Comparison of ENCODE assay signal across 1 cellular context in the genomic region with DNA sequence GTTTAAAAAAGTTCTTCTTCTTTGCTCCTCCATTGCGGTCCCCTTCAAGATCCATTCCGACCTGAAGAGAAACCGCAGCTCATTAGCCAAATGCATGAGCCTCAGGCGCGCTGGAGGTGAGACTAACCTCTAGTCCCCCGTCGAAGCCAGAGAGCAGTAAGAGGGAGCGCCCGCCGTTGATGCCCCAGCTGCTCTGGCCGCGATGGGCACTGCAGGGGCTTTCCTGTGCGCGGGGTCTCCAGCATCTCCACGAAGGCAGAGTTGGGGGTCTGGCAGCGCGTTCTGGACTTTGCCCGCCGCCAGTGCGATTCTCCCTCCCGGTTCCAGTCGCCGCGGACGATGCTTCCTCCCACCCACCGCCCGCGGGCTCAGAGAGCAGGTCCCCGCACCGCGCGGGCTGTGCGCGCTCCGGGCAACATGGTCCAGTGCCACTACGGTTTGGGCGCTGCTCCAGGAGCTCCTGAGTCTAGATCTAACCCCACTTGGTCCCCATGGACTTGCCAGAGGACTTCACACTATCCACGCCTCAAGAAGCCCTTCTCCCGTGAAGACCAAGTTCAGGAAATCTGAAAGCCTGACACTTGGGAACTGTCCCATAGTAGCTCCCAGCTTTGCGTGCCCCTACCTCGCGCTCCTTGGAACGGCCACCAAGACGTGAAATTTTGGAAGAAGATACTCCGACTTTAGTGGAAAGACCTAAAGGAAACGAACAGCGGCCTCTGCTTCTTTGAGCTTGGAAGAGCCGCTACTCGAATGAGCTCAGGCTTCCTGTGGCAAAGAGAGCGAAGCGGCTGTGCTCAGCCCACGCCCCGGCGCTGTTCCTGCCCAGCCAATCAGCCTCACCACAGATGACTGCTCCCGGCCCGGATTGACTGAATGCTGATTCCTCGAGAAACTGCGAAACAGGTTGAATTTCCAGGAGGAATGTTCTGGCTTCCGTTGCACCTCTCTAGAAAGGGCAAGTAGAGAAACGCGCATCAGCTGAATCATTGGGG.
A peak's percentile ranks its signal among the peaks of the same experiment; 100 is the strongest.
TF ChIP-seq lines count a peak whose summit lies in the region.

Gene ABCB1, minus strand, starts transcription at position 755 of the 995 bp plus-strand sequence. Its CDS starts 700 bp downstream, at position 55.

TF ChIP-seq in H1, 55 proteins besides CTCF, POLR2A, EP300 and RAD21:
- peak; percentile 75 for TF ChIP-seq MAX (IDR thresholded peaks at IDR 0.05)
- TF ChIP-seq CREB1 (IDR thresholded peaks at IDR 0.05): 0 out of 2 replicates have a peak, but pooled peaks have one; percentile 18
- no peak for TF ChIP-seq SIX5 (IDR thresholded peaks at IDR 0.05; ENCODE audit: low read depth, low read length)
- no peak for TF ChIP-seq CBX8 (IDR thresholded peaks at IDR 0.05; ENCODE audit: borderline replicate concordance, low read depth, low read length)
- TF ChIP-seq RBBP5 (IDR thresholded peaks at IDR 0.05; ENCODE audit: borderline replicate concordance, low read depth, low read length): no peak
- peak; percentile 52 for TF ChIP-seq ASH2L (IDR thresholded peaks at IDR 0.05; ENCODE audit: low read length)
- no peak for TF ChIP-seq TEAD4 (IDR thresholded peaks at IDR 0.05; ENCODE audit: low read depth, low read length)
- TF ChIP-seq TBP (IDR thresholded peaks at IDR 0.05; ENCODE audit: low read depth, low read length): peak; percentile 57; the same call in 1 of the 2 replicates
- no peak for TF ChIP-seq PHF8 (conservative IDR thresholded peaks at IDR 0.05; ENCODE audit: low read depth, low read length)
- peak; percentile 73 for TF ChIP-seq SUZ12 (IDR thresholded peaks at IDR 0.05; ENCODE audit: low read length)
- no peak for TF ChIP-seq YY1 (IDR thresholded peaks at IDR 0.05; ENCODE audit: low read depth, low read length)
- TF ChIP-seq TAF1 (IDR thresholded peaks at IDR 0.05; ENCODE audit: low read depth, low read length): peak; percentile 81
- no peak for TF ChIP-seq SAP30 (IDR thresholded peaks at IDR 0.05; ENCODE audit: insufficient read depth, insufficient replicate concordance, low read length)
- TF ChIP-seq HDAC2 (IDR thresholded peaks at IDR 0.05; ENCODE audit: borderline replicate concordance in 1 of 2, low read depth in 2 of 2, low read length in 2 of 2): peak in 1 of 2 experiments; percentile 67; a peak in 1 of 4 replicates
- TF ChIP-seq SP2 (IDR thresholded peaks at IDR 0.05; ENCODE audit: low read length): no peak
- TF ChIP-seq, protein P1, sequence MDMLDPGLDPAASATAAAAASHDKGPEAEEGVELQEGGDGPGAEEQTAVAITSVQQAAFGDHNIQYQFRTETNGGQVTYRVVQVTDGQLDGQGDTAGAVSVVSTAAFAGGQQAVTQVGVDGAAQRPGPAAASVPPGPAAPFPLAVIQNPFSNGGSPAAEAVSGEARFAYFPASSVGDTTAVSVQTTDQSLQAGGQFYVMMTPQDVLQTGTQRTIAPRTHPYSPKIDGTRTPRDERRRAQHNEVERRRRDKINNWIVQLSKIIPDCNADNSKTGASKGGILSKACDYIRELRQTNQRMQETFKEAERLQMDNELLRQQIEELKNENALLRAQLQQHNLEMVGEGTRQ (IDR thresholded peaks at IDR 0.05; ENCODE audit: low read length): no peak
- TF ChIP-seq BACH1 (IDR thresholded peaks at IDR 0.05; ENCODE audit: low read length): no peak
- TF ChIP-seq, protein P2, sequence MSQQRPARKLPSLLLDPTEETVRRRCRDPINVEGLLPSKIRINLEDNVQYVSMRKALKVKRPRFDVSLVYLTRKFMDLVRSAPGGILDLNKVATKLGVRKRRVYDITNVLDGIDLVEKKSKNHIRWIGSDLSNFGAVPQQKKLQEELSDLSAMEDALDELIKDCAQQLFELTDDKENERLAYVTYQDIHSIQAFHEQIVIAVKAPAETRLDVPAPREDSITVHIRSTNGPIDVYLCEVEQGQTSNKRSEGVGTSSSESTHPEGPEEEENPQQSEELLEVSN (IDR thresholded peaks at IDR 0.05): peak; percentile 68
- no peak for TF ChIP-seq TCF12 (IDR thresholded peaks at IDR 0.05; ENCODE audit: low read depth, low read length)
- TF ChIP-seq HDAC6 (IDR thresholded peaks at IDR 0.05; ENCODE audit: low read depth, low read length): no peak
- TF ChIP-seq KDM4A (IDR thresholded peaks at IDR 0.05; ENCODE audit: low read depth, low read length, severe bottlenecking): peak; percentile 98
- no peak for TF ChIP-seq FOSL1 (IDR thresholded peaks at IDR 0.05; ENCODE audit: insufficient read depth, low read depth, low read length)
- TF ChIP-seq, protein P3, sequence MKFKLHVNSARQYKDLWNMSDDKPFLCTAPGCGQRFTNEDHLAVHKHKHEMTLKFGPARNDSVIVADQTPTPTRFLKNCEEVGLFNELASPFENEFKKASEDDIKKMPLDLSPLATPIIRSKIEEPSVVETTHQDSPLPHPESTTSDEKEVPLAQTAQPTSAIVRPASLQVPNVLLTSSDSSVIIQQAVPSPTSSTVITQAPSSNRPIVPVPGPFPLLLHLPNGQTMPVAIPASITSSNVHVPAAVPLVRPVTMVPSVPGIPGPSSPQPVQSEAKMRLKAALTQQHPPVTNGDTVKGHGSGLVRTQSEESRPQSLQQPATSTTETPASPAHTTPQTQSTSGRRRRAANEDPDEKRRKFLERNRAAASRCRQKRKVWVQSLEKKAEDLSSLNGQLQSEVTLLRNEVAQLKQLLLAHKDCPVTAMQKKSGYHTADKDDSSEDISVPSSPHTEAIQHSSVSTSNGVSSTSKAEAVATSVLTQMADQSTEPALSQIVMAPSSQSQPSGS (IDR thresholded peaks at IDR 0.05; ENCODE audit: low read length): no peak
- TF ChIP-seq CBX5 (IDR thresholded peaks at IDR 0.05; ENCODE audit: low read depth, low read length): no peak
- no peak for TF ChIP-seq TAF7 (optimal IDR thresholded peaks at IDR 0.05; ENCODE audit: borderline replicate concordance, low read depth, low read length)
- no peak for TF ChIP-seq JUN (IDR thresholded peaks at IDR 0.05; ENCODE audit: low read depth, low read length)
- peak; percentile 71 for TF ChIP-seq EZH2 (IDR thresholded peaks at IDR 0.05; ENCODE audit: low read depth, low read length, severe bottlenecking)
- no peak for TF ChIP-seq NRF1 (IDR thresholded peaks at IDR 0.05; ENCODE audit: low read depth, low read length)
